In genomic region chr4:173212379-173212778, GRCh38 we compare ENCODE assay signal across 19 cellular contexts. TPM values are rescaled to one million over a fixed set of nuclear protein-coding genes. Genes with fewer than 3 reads are reported as not detected.
A peak's percentile ranks its signal among the peaks of the same experiment; 100 is the strongest.
DNase-seq lines count a peak whose midpoint lies in the region; ATAC-seq, FAIRE-seq and TF ChIP-seq lines count a peak whose summit lies in the region.
"Had no signal": no experiment of that assay in that cellular context is flagged by ENCODE, and none has a peak within 500 bp of the region (broad histone marks: within the 10 kb centered on the region; RNA-seq: fewer than 3 reads in every experiment).

No MANE protein-coding gene starts in this region.

- intact Hi-C loops in PC-3 (cut with micrococcal nuclease) (loop anchor here (2.0 to 5.0 kb wide), 2 partner anchors 35 to 40 kb away; no protein-coding TSS in a partner anchor), K562 (cut with micrococcal nuclease) (no loop called here), lower leg skin (cut with DNase I; ENCODE audit: low total_unique reads) (no loop called here)

- H3K4me2 ChIP-seq in PC-3 (ENCODE audit: low read length) = peak overlapping the region; percentile 71
- no peak overlapping the region for H3K4me2 ChIP-seq in K562 (ENCODE audit: insufficient read depth, low read length)

- peaks cover 48% of the 10 kb centered on the region for H3K79me2 ChIP-seq in PC-3 (ENCODE audit: low read length)
- peaks cover 83% of the 10 kb centered on the region for H3K79me2 ChIP-seq in K562 (ENCODE audit: control insufficient read depth, insufficient read depth, low read length)

- H3K36me3 ChIP-seq in PC-3 (ENCODE audit: low read depth, low read length) = no peaks in the 10 kb centered on the region
- H3K36me3 ChIP-seq in K562 (ENCODE audit: control insufficient read depth, insufficient read depth, low read length) = no peaks in the 10 kb centered on the region

- TF ChIP-seq POLR2A in K562 (conservative IDR thresholded peaks at IDR 0.05) = no peak
- no peak for TF ChIP-seq POLR2A in lower leg skin (IDR thresholded peaks at IDR 0.05)

- WGBS in K562 (ENCODE audit: insufficient coverage, low coverage, missing lambda C conversion rate) = 0% methylated on average over 1 of the region's 1 CpG
- WGBS in lower leg skin, 2 donors = 53 to 60% methylated on average over 1 of the region's 1 CpG

- no peak for TF ChIP-seq RAD21 in K562 (CRISPR knock-in tag; conservative IDR thresholded peaks at IDR 0.05 in 1 of 2, IDR thresholded peaks at IDR 0.05 in 1 of 2)

- in situ Hi-C loops in K562 (cut with MboI) = no loop called here

- H3K4me1 ChIP-seq in PC-3 (ENCODE audit: insufficient read depth, low read length) (peaks cover 53% of the 10 kb centered on the region), K562 (replicated peaks in 1 of 2; ENCODE audit: control insufficient read depth in 2 of 2, insufficient read depth in 2 of 2, low read length in 2 of 2) (peaks cover 23 to 48% of the 10 kb centered on the region in 2 experiments)

- TF ChIP-seq EP300 in K562 (IDR thresholded peaks at IDR 0.05; ENCODE audit: low read length) = no peak

- no peak overlapping the region for H2AFZ ChIP-seq in PC-3 (ENCODE audit: low read length)
- H2AFZ ChIP-seq in K562 (ENCODE audit: low read depth, low read length) = no peak overlapping the region

- BruUV-seq in PC-3 (replicated peaks; lab: Mats Ljungman, UMichigan) = no TSS peak
- BruUV-seq in K562 (replicated peaks; lab: Mats Ljungman, UMichigan) = no TSS peak

- peak overlapping the region; percentile 97 for H3K27ac ChIP-seq in 22Rv1
- H3K27ac ChIP-seq in PC-3 (ENCODE audit: low read length) = peak overlapping the region; percentile 79
- peak overlapping the region; percentile 30; the same call in 2 of the 3 replicates for H3K27ac ChIP-seq in K562 (ENCODE audit: extremely low read depth, low read depth, low read length)
- H3K27ac ChIP-seq: HL-60 had no signal

- H3K9ac ChIP-seq in PC-3 (ENCODE audit: low read length) = peak overlapping the region; percentile 41; the same call in 1 of the 2 replicates
- no peak overlapping the region; a peak in 1 of 4 replicates for H3K9ac ChIP-seq in K562 (ENCODE audit: insufficient read depth in 1 of 2, low read depth in 2 of 2, low read length in 2 of 2)

- DNase-seq in HT1080 (ENCODE audit: low read depth) = peak; percentile 15
- no peak for DNase-seq in PC-3
- DNase-seq in K562 (ENCODE audit: extremely low read depth in 1 of 4, low spot score in 3 of 4) = no peak
- no peak for DNase-seq in lower leg skin (ENCODE audit: low spot score in 2 of 2)
- DNase-seq in frontal cortex (ENCODE audit: low spot score in 2 of 2) = no peak
- DNase-seq in omental fat pad (ENCODE audit: low spot score) = no peak
- DNase-seq: AML-193, Caco-2, NCI-H1694, NCI-H2107, NCI-H446, NCI-H748 treated with DMSO at 0.1 percent for 48 hours, SIG-M5 had no signal

- POLR2A ChIA-PET in PC-3 (lab: Charles Lee; ENCODE audit: unreplicated experiment) = no interaction called here
- POLR2A ChIA-PET in K562 (lab: Yijun Ruan, JAX) = no interaction called here

- ATAC-seq in PC-3 (no peak), K562 (no peak), omental fat pad (ENCODE audit: low FRiP score) (no peak), GM21528 (IDR thresholded peaks at IDR 0.05; ENCODE audit: low FRiP score, unreplicated experiment) (no peak)
- ATAC-seq: HepG2 had no signal

- H3K4me3 ChIP-seq in PC-3 (ENCODE audit: low read length) = no peak overlapping the region
- H3K4me3 ChIP-seq in K562 = no peak overlapping the region
- H3K4me3 ChIP-seq in lower leg skin (ENCODE audit: low read depth, poor library complexity, severe bottlenecking) = no peak overlapping the region

- H3K9me3 ChIP-seq in PC-3 (ENCODE audit: low read length) = no peaks in the 10 kb centered on the region
- H3K9me3 ChIP-seq in K562 (replicated peaks; ENCODE audit: control insufficient read depth, insufficient read depth, low read depth, low read length) = no peaks in the 10 kb centered on the region
- H3K9me3 ChIP-seq: Caco-2 had no signal

- FAIRE-seq in K562 (lab: Jason Lieb, UNC) (no peak), frontal cortex (lab: Jason Lieb, UNC) (no peak)
- FAIRE-seq: G401.6, H1, HepG2 had no signal

- no peaks in the 10 kb centered on the region for H3K9me2 ChIP-seq in PC-3 (replicated peaks; ENCODE audit: low read length)

- no peak for TF ChIP-seq CTCF in 22Rv1 (IDR thresholded peaks at IDR 0.05)
- no peak for TF ChIP-seq CTCF in PC-3 (conservative IDR thresholded peaks at IDR 0.05; ENCODE audit: low read depth, low read length)
- no peak for TF ChIP-seq CTCF in K562 (IDR thresholded peaks at IDR 0.05 in 2 of 3, conservative IDR thresholded peaks at IDR 0.05 in 1 of 3; ENCODE audit: insufficient read depth in 2 of 3, low read depth in 1 of 3, low read length in 3 of 3)
- TF ChIP-seq CTCF in lower leg skin (IDR thresholded peaks at IDR 0.05) = no peak
- no peak for TF ChIP-seq CTCF in omental fat pad (IDR thresholded peaks at IDR 0.05)

- H3K9me1 ChIP-seq in K562 (ENCODE audit: control insufficient read depth, insufficient read depth, low read length) = no peaks in the 10 kb centered on the region

- H3F3A ChIP-seq in PC-3 (ENCODE audit: low read length, unreplicated experiment) = no peaks in the 10 kb centered on the region

- H3K27me3 ChIP-seq in PC-3 (ENCODE audit: low read length) (no peaks in the 10 kb centered on the region), K562 (ENCODE audit: control insufficient read depth in 2 of 2, insufficient read depth in 2 of 2, low read length in 2 of 2) (no peaks in the 10 kb centered on the region)

- CTCF ChIA-PET in PC-3 (lab: Charles Lee) (no interaction called here), K562 (lab: Yijun Ruan, JAX; ENCODE audit: low intra/inter-chr PET ratio) (no interaction called here)

- H4K20me1 ChIP-seq in PC-3 (ENCODE audit: low read length) = no peaks in the 10 kb centered on the region
- no peaks in the 10 kb centered on the region; the same call in 1 of the 2 replicates for H4K20me1 ChIP-seq in K562 (replicated peaks; ENCODE audit: control insufficient read depth, insufficient read depth, low read length)

TF ChIP-seq in K562, 482 proteins besides CTCF, POLR2A, EP300 and RAD21:
- no peak for TF ChIP-seq RBM22 (IDR thresholded peaks at IDR 0.05; ENCODE audit: low read depth, low read length, poor library complexity, severe bottlenecking)
- no peak for TF ChIP-seq NR4A1 (CRISPR knock-in tag; IDR thresholded peaks at IDR 0.05)
- no peak for TF ChIP-seq NR4A1 (tag; IDR thresholded peaks at IDR 0.05)
- 0 out of 2 replicates have a peak, but pooled peaks have one; percentile 1 for TF ChIP-seq NFIC (IDR thresholded peaks at IDR 0.05)
- peak; percentile 59; the same call in 1 of the 2 replicates for TF ChIP-seq HMBOX1 (IDR thresholded peaks at IDR 0.05)
- no peak for TF ChIP-seq ZNF77 (CRISPR knock-in tag; IDR thresholded peaks at IDR 0.05)
- TF ChIP-seq HNRNPK (IDR thresholded peaks at IDR 0.05; ENCODE audit: low read depth, low read length, poor library complexity, severe bottlenecking) = no peak
- TF ChIP-seq ATF2 (CRISPR knock-in tag; IDR thresholded peaks at IDR 0.05) = no peak

RNA-seq across cellular contexts. Expression of gene GALNT7, which starts 43.8 kb away (rescaled TPM):
- 42.2 and 59.6 TPM in 2 replicates for total RNA-seq in HT1080 (2014; rRNA removed; shearing (Covaris generic))
- 57.0 and 70.8 TPM in 2 replicates for polyA plus RNA-seq in HT1080 (2015; cell fraction: cytosol; rRNA removed)
- polyA plus RNA-seq in HT1080 (2015; cell fraction: nucleus; rRNA removed) = 158 and 168 TPM in 2 replicates
- 13.8 and 16.3 TPM in 2 replicates for total RNA-seq in PC-3 (2014; rRNA removed)
- total RNA-seq in K562 (2011; cell fraction: chromatin; rRNA removed; ENCODE audit: low replicate concordance) = 42.3 and 108 TPM in 2 replicates
- total RNA-seq in K562 (2011; cell fraction: nucleolus; rRNA removed) = 23.0 and 36.6 TPM in 2 replicates
- total RNA-seq in K562 (2011; cell fraction: nucleoplasm; rRNA removed) = 55.6 and 77.9 TPM in 2 replicates
- total RNA-seq in K562 (2014; rRNA removed) = 17.7 and 19.4 TPM in 2 replicates
- 33.4 and 38.6 TPM in 2 replicates for total RNA-seq in K562 (2014; rRNA removed; fragmentation: Illumina TruSeq; extraction: Trizol)
- total RNA-seq in K562 (2015; rRNA removed; fragmentation: Illumina TruSeq; extraction: Trizol) = 31.8 and 38.7 TPM in 2 replicates
- total RNA-seq in K562 (2021) = 31.1 and 33.2 TPM in 2 replicates
- 21.3 and 33.2 TPM in 2 replicates for polyA plus RNA-seq in K562 (2011; rRNA removed)
- polyA plus RNA-seq in K562 (2011; cell fraction: cytosol; rRNA removed) = 4.3 and 9.6 TPM in 2 replicates
- 29.3 and 34.4 TPM in 2 replicates for polyA plus RNA-seq in K562 (2011; cell fraction: nucleus; rRNA removed)
- polyA plus RNA-seq in K562 (2012) = 21.2 and 27.6 TPM in 2 replicates
- polyA plus RNA-seq in K562 (2014; fragmentation: Illumina TruSeq; extraction: Trizol) = 27.3 and 32.8 TPM in 2 replicates
- polyA plus RNA-seq in K562 (2014; fragmentation: Nextera tagmentation; extraction: Ambion mirVana) = 10 to 100 TPM; 16.7 to 26.1 TPM
- polyA plus RNA-seq in K562 (2014; rRNA removed) = 21.1 and 21.6 TPM in 2 replicates
- polyA minus RNA-seq in K562 (2011; rRNA and poly(A)+ RNA removed) = 50.8 and 57.2 TPM in 2 replicates
- polyA minus RNA-seq in K562 (2011; cell fraction: cytosol; rRNA and poly(A)+ RNA removed) = 15.0 and 22.5 TPM in 2 replicates
- 31.9 and 40.0 TPM in 2 replicates for polyA minus RNA-seq in K562 (2011; cell fraction: nucleus; rRNA and poly(A)+ RNA removed)
- 10 to 100 TPM in 3 of 4 donors, 1 to 10 TPM in 1; 2.3 to 14.0 (median 12.5) TPM for total RNA-seq in lower leg skin
- 13.5 TPM for total RNA-seq in frontal cortex
- total RNA-seq in omental fat pad = 10 to 100 TPM in 2 of 4 donors, 1 to 10 TPM in 2; 7.6 to 11.4 (median 9.5) TPM

Comparison
In these comparisons a context has a peak if more than half of its experiments do, and no peak if none do; other contexts are left out.
1. H3K27ac ChIP-seq: peak in every context shown above with its lines; median percentile 97 in 22Rv1; 79 in PC-3; 30 in K562.